20 cellular contexts compared by ENCODE assay signal in genomic region chr11:75785187-75785586, GRCh38. TPM values are rescaled to one million over a fixed set of nuclear protein-coding genes. Genes with fewer than 3 reads are reported as not detected.
"Had no signal": no experiment of that assay in that cellular context is flagged by ENCODE, and none has a peak within 500 bp of the region (broad histone marks: within the 10 kb centered on the region; RNA-seq: fewer than 3 reads in every experiment).

No MANE protein-coding gene starts in this region.

- H3K4me1 ChIP-seq: SJSA1 had no signal

- H3K27me3 ChIP-seq: MG63, SJSA1 had no signal

- H3K9me3 ChIP-seq: MG63, SJSA1 had no signal

- H3K27ac ChIP-seq: HL-60, SJSA1, SK-N-MC had no signal

- H3K4me3 ChIP-seq: MG63, SJSA1, SK-N-MC had no signal

- FAIRE-seq: HTR-8/SVneo, RCC 7860 had no signal

- DNase-seq: Karpas-422, KG1, MG63, NCI-H1092 treated with DMSO at 0.1 percent for 48 hours, NCI-H1436 treated with DMSO at 0.1 percent for 48 hours, NCI-H1694, NCI-H187 treated with DMSO at 0.1 percent for 48 hours, NCI-H2081, NCI-H2107, NCI-H2227 treated with DMSO at 0.1 percent for 48 hours, NCI-H524, NCI-H526 treated with DMSO at 0.1 percent for 48 hours, NCI-H748 treated with DMSO at 0.1 percent for 48 hours, RPMI8226, SIG-M5 had no signal

- H3K36me3 ChIP-seq: MG63, SJSA1 had no signal

RNA-seq across cellular contexts. Expression of gene DGAT2, which starts 16.6 kb away (rescaled TPM):
- total RNA-seq: SJSA1 had no signal
